Comparison of ENCODE assay signal across 17 cellular contexts in the genomic region with DNA sequence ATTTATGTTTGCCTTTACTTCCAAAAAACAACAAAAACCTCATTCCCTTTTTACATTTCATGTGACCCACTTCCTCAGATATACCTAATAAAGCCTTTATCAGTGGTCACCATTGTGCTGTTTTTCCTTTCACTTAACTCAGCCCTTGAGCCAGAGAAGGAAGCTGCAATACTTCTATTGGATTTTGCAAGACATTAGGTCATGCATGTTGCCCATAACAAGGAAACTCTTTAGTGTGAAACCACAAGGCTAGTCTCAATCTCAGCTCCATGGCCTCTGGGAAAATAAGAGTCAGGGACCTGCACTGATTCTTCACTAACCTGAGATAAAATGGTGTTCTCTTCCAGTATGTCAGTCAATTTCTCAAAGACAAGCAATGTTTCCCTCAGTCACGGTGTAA. TPM values are rescaled to one million over a fixed set of nuclear protein-coding genes. Genes with fewer than 3 reads are reported as not detected.
DNase-seq lines count a peak whose midpoint lies in the region; ATAC-seq and TF ChIP-seq lines count a peak whose summit lies in the region.
"Had no signal": no experiment of that assay in that cellular context is flagged by ENCODE, and none has a peak within 500 bp of the region (broad histone marks: within the 10 kb centered on the region; RNA-seq: fewer than 3 reads in every experiment).

No MANE protein-coding gene starts in this region.

- no peak for TF ChIP-seq CTCF in right atrium auricular region (IDR thresholded peaks at IDR 0.05)
- TF ChIP-seq CTCF in mammary epithelial cell (conservative IDR thresholded peaks at IDR 0.05 in 1 of 2, IDR thresholded peaks at IDR 0.05 in 1 of 2; ENCODE audit: extremely low read depth in 1 of 2, insufficient read depth in 1 of 2, low read depth in 1 of 2, low read length in 2 of 2), result no peak

- CTCF ChIA-PET in mammary epithelial cell (lab: Charles Lee; ENCODE audit: low non-redundant PET), result interaction anchor here (0.7 kb wide), 1 partner anchor 37 kb away, joined by 5 read pairs; no protein-coding TSS in a partner anchor

- no peaks in the 10 kb centered on the region for H3K27me3 ChIP-seq in right atrium auricular region
- no peaks in the 10 kb centered on the region for H3K27me3 ChIP-seq in mammary epithelial cell (ENCODE audit: insufficient read depth, low read length)
- H3K27me3 ChIP-seq: suprapubic skin had no signal

- intact Hi-C loops in Right ventricle myocardium superior (cut with DNase I) (no loop called here), mammary epithelial cell (cut with micrococcal nuclease) (no loop called here)

- H3K36me3 ChIP-seq in right atrium auricular region (no peaks in the 10 kb centered on the region), mammary epithelial cell (ENCODE audit: insufficient read depth, low read length) (no peaks in the 10 kb centered on the region)
- H3K36me3 ChIP-seq: suprapubic skin had no signal

- peak overlapping the region; percentile 68 for H2AFZ ChIP-seq in mammary epithelial cell (ENCODE audit: low read depth, low read length)

- H3K79me2 ChIP-seq in mammary epithelial cell (ENCODE audit: insufficient read depth, low read length), result no peaks in the 10 kb centered on the region

- H4K20me1 ChIP-seq in mammary epithelial cell (ENCODE audit: insufficient read depth, low read length), result no peaks in the 10 kb centered on the region

- H3K4me1 ChIP-seq in right atrium auricular region (no peaks in the 10 kb centered on the region), mammary epithelial cell (ENCODE audit: insufficient read depth, low read length) (peaks cover 9% of the 10 kb centered on the region)
- H3K4me1 ChIP-seq: psoas muscle had no signal

- peak overlapping the region; percentile 19 for H3K9ac ChIP-seq in mammary epithelial cell (ENCODE audit: insufficient read depth, low read length)

- DNase-seq in Right ventricle myocardium superior (no peak), right atrium auricular region (ENCODE audit: low spot score) (no peak), mammary epithelial cell (peak; percentile 90), kidney glomerular epithelial cell (lab: John Stamatoyannopoulos, UW) (peak; percentile 35), caudate nucleus (lab: John Stamatoyannopoulos, UW) (no peak), NCI-H1092 (lab: John Stamatoyannopoulos, UW) (no peak), NCI-H2196 (lab: John Stamatoyannopoulos, UW; ENCODE audit: unreplicated experiment) (no peak)
- DNase-seq: activated CD4-positive, CD25-positive, alpha-beta regulatory T cell treated with anti-CD3 and anti-CD28 coated beads, Interleukin-2, amount 50 U/mL, for 72 hours; cerebellar nuclear complex; Karpas-422; NCI-H510A; psoas muscle had no signal

- H3K4me2 ChIP-seq in mammary epithelial cell (ENCODE audit: insufficient read depth, low read depth, low read length), result peak overlapping the region; percentile 5

- no TSS peak for BruUV-seq in mammary epithelial cell (replicated peaks; lab: Mats Ljungman, UMichigan)

- H3K27ac ChIP-seq in right atrium auricular region (no peak overlapping the region), mammary epithelial cell (ENCODE audit: insufficient read depth, low read depth, low read length) (peak overlapping the region; percentile 38), caudate nucleus (ENCODE audit: low read depth, low read length) (no peak overlapping the region)
- H3K27ac ChIP-seq: psoas muscle, SK-N-MC, suprapubic skin had no signal

- in situ Hi-C loops in mammary epithelial cell (cut with MboI; ENCODE audit: low sequenced_read_pairs in 2 of 2), result no loop called here

- H3K4me3 ChIP-seq in right atrium auricular region (no peak overlapping the region), mammary epithelial cell (replicated peaks in 1 of 3; ENCODE audit: insufficient read depth in 1 of 3, low read depth in 2 of 3, low read length in 3 of 3) (no peak overlapping the region)
- H3K4me3 ChIP-seq: psoas muscle, SK-N-MC, suprapubic skin had no signal

- H3K9me3 ChIP-seq in right atrium auricular region (no peaks in the 10 kb centered on the region), mammary epithelial cell (replicated peaks; ENCODE audit: insufficient read depth, low read length) (no peaks in the 10 kb centered on the region)
- H3K9me3 ChIP-seq: psoas muscle, suprapubic skin had no signal

- dilution Hi-C loops in mammary epithelial cell (cut with HindIII; ENCODE audit: low sequenced_read_pairs), result no loop called here

- 100% methylated on average over 1 of the region's 1 CpG for WGBS in mammary epithelial cell (ENCODE audit: low coverage, missing lambda C conversion rate)

- ATAC-seq in Right ventricle myocardium superior (ENCODE audit: poor library complexity) (peak; percentile 81), HG03196 (IDR thresholded peaks at IDR 0.05; ENCODE audit: unreplicated experiment) (no peak)

RNA-seq across cellular contexts. Expression of gene STEAP4, which starts 27.8 kb away (rescaled TPM):
- 20.1 TPM for total RNA-seq in Right ventricle myocardium superior
- total RNA-seq in right atrium auricular region, result 10 to 100 TPM in 1 of 2 donors, 1 to 10 TPM in 1; 9.6 to 44.2 TPM
- total RNA-seq in mammary epithelial cell, result under 1 TPM; 0.47 to 0.67 TPM
- 0.01 TPM for polyA plus RNA-seq in mammary epithelial cell
- not detected for polyA minus RNA-seq in mammary epithelial cell
- total RNA-seq: A673, lung microvascular endothelial cell had no signal

RNA-seq across cellular contexts. Expression of gene SRI, which starts 59.0 kb away (rescaled TPM):
- total RNA-seq in Right ventricle myocardium superior (82.5 TPM), right atrium auricular region (10 to 100 TPM; 42.5 to 63.4 TPM), mammary epithelial cell (100 to 1,000 TPM in 1 of 2 donors, 10 to 100 TPM in 1; 78.0 to 183 TPM)
- 169 TPM for polyA plus RNA-seq in mammary epithelial cell
- 211 TPM for polyA minus RNA-seq in mammary epithelial cell

Comparison
In these comparisons a context has a peak if more than half of its experiments do, and no peak if none do; other contexts are left out.
1. DNase-seq: peak in mammary epithelial cell (single experiment) and kidney glomerular epithelial cell (single experiment); none in Right ventricle myocardium superior (single experiment), right atrium auricular region (single experiment), caudate nucleus (0 of 61), NCI-H1092 (single experiment) and NCI-H2196 (single experiment).
2. RNA of gene STEAP4, which starts 27.8 kb away (total RNA-seq): 9.6 to 44.2 TPM in right atrium auricular region and 20.1 TPM in Right ventricle myocardium superior (single experiment); 0.47 to 0.67 TPM in mammary epithelial cell; every median in the first group is over 4 times any median in the second.